In the genomic region with DNA sequence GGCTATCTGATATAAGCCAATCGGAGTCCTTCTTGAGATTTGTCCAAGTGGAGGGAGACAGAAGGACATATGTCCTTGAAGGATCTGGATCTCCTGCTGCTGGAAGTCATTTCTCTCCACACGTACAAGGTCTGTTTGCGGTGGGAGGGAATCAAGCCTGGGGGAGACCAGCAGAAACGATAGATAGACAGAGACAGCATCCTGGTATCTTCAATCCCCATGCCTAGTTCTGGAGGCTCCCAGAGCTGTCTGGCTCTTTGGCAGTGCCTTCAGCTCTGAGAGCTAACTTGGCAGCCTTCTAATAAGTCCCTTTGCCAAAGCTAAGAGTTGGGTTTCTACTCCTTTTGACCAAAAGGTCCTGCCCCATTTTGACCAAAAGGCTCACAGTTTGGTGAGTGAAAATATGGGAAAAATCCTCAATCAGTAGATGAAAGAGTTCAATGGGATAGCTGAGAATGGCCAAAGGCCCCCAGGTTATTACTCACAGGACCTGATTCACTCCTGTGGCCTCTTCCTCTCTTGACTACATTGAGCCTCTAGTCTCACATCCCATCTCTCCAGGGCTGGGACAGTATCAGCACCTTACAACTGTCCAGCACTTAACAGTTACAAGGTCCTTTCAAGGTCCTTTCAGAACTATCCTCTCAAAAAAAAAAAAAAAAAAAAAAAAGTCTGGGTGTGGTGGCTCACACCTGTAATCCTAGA, we compare ENCODE assay signal across 31 cellular contexts. TPM values are rescaled to one million over a fixed set of nuclear protein-coding genes. Genes with fewer than 3 reads are reported as not detected.
"Had no signal": no experiment of that assay in that cellular context is flagged by ENCODE, and none has a peak within 500 bp of the region (broad histone marks: within the 10 kb centered on the region; RNA-seq: fewer than 3 reads in every experiment).

No MANE protein-coding gene starts in this region.

- H3K27ac ChIP-seq: ascending aorta, breast epithelium, cardiac muscle cell, colonic mucosa, epithelial cell of prostate, esophagus squamous epithelium had no signal

- H3K4me3 ChIP-seq: ascending aorta, breast epithelium, cardiac muscle cell, colonic mucosa, esophagus squamous epithelium had no signal

- H3K4me3 Mint-ChIP-seq: activated CD4-positive, alpha-beta memory T cell treated with anti-CD3 and anti-CD28 coated beads, Interleukin-2, amount 10 ng/mL, durations not matched to agents 7 days and 5 days; activated CD4-positive, alpha-beta T cell treated with anti-CD3 and anti-CD28 coated beads, Interleukin-2, amount 10 ng/mL, durations not matched to agents 7 days and 5 days; activated naive CD4-positive, alpha-beta T cell treated with anti-CD3 and anti-CD28 coated beads, Interleukin-2, amount 10 ng/mL, durations not matched to agents 7 days and 5 days; activated naive CD8-positive, alpha-beta T cell treated with anti-CD3 and anti-CD28 coated beads, Interleukin-2, amount 10 ng/mL, durations not matched to agents 7 days and 5 days; activated T-cell treated with anti-CD3 and anti-CD28 coated beads, Interleukin-2, amount 50 U/mL, for 24 hours; activated T-cell treated with anti-CD3 and anti-CD28 coated beads, Interleukin-2, amount 50 U/mL, for 72 hours; brain; WTC11 had no signal

- H3K36me3 ChIP-seq: ascending aorta, breast epithelium, cardiac muscle cell, colonic mucosa, esophagus squamous epithelium had no signal

- H3K9me3 ChIP-seq: ascending aorta, breast epithelium, colonic mucosa, esophagus squamous epithelium had no signal

- H3K9me3 Mint-ChIP-seq: activated CD4-positive, alpha-beta memory T cell treated with anti-CD3 and anti-CD28 coated beads, Interleukin-2, amount 10 ng/mL, durations not matched to agents 7 days and 5 days; activated CD4-positive, alpha-beta T cell treated with anti-CD3 and anti-CD28 coated beads, Interleukin-2, amount 10 ng/mL, durations not matched to agents 7 days and 5 days; activated naive CD4-positive, alpha-beta T cell treated with anti-CD3 and anti-CD28 coated beads, Interleukin-2, amount 10 ng/mL, durations not matched to agents 7 days and 5 days; activated naive CD4-positive, alpha-beta T cell treated with anti-CD3 and anti-CD28 coated beads, Interleukin-2, amount 50 U/mL, for 72 hours; activated naive CD8-positive, alpha-beta T cell treated with anti-CD3 and anti-CD28 coated beads, Interleukin-2, amount 10 ng/mL, durations not matched to agents 7 days and 5 days; activated T-cell treated with anti-CD3 and anti-CD28 coated beads, Interleukin-2, amount 50 U/mL, for 24 hours; activated T-cell treated with anti-CD3 and anti-CD28 coated beads, Interleukin-2, amount 50 U/mL, for 72 hours; WTC11 had no signal

- ATAC-seq: activated T-cell treated with anti-CD3 and anti-CD28 coated beads, Interleukin-2, amount 50 U/mL, for 72 hours; WTC11 had no signal

- H3K27ac Mint-ChIP-seq: activated CD4-positive, alpha-beta memory T cell treated with anti-CD3 and anti-CD28 coated beads, Interleukin-2, amount 10 ng/mL, durations not matched to agents 7 days and 5 days; activated CD4-positive, alpha-beta T cell treated with anti-CD3 and anti-CD28 coated beads, Interleukin-2, amount 10 ng/mL, durations not matched to agents 7 days and 5 days; activated naive CD4-positive, alpha-beta T cell treated with anti-CD3 and anti-CD28 coated beads, Interleukin-2, amount 10 ng/mL, durations not matched to agents 7 days and 5 days; activated naive CD4-positive, alpha-beta T cell treated with anti-CD3 and anti-CD28 coated beads, Interleukin-2, amount 50 U/mL, for 72 hours; activated T-cell treated with anti-CD3 and anti-CD28 coated beads, Interleukin-2, amount 50 U/mL, for 24 hours; activated T-cell treated with anti-CD3 and anti-CD28 coated beads, Interleukin-2, amount 50 U/mL, for 72 hours; WTC11 had no signal

- H3K36me3 Mint-ChIP-seq: activated naive CD4-positive, alpha-beta T cell treated with anti-CD3 and anti-CD28 coated beads, Interleukin-2, amount 10 ng/mL, durations not matched to agents 7 days and 5 days; activated naive CD4-positive, alpha-beta T cell treated with anti-CD3 and anti-CD28 coated beads, Interleukin-2, amount 50 U/mL, for 72 hours; activated naive CD8-positive, alpha-beta T cell treated with anti-CD3 and anti-CD28 coated beads, Interleukin-2, amount 10 ng/mL, durations not matched to agents 7 days and 5 days; brain; WTC11 had no signal

- DNase-seq: activated CD4-positive, alpha-beta memory T cell treated with anti-CD3 and anti-CD28 coated beads, Interleukin-2, amount 10 ng/mL, durations not matched to agents 7 days and 5 days; activated CD4-positive, alpha-beta T cell treated with anti-CD3 and anti-CD28 coated beads for 1 hour; activated CD4-positive, alpha-beta T cell treated with anti-CD3 and anti-CD28 coated beads for 4 hours; activated CD4-positive, alpha-beta T cell treated with anti-CD3 and anti-CD28 coated beads, Interleukin-2, amount 10 ng/mL, durations not matched to agents 7 days and 5 days; activated CD4-positive, alpha-beta T cell treated with anti-CD3 and anti-CD28 coated beads, Interleukin-2, amount 50 U/mL, for 4 hours; activated CD8-positive, alpha-beta memory T cell treated with anti-CD3 and anti-CD28 coated beads, Interleukin-2, amount 50 U/mL, for 48 hours; activated gamma-delta T cell; activated naive CD4-positive, alpha-beta T cell; activated naive CD4-positive, alpha-beta T cell treated with anti-CD3 and anti-CD28 coated beads, Interleukin-2, amount 10 ng/mL, durations not matched to agents 7 days and 5 days; activated naive CD8-positive, alpha-beta T cell treated with anti-CD3 and anti-CD28 coated beads, Interleukin-2, amount 10 ng/mL, durations not matched to agents 7 days and 5 days; activated T-cell treated with anti-CD3 and anti-CD28 coated beads for 4 hours; activated T-cell treated with anti-CD3 and anti-CD28 coated beads, Interleukin-2, amount 50 U/mL, for 24 hours; activated T-cell treated with anti-CD3 and anti-CD28 coated beads, Interleukin-2, amount 50 U/mL, for 72 hours; central memory CD4-positive, alpha-beta T cell; colonic mucosa; effector CD8-positive, alpha-beta T cell; esophagus squamous epithelium; foreskin melanocyte; head of caudate nucleus; T-helper 2 cell had no signal

RNA-seq across cellular contexts. Expression of a gene that starts 22.6 kb away (rescaled TPM):
- total RNA-seq: activated CD4-positive, alpha-beta memory T cell treated with anti-CD3 and anti-CD28 coated beads, Interleukin-2, amount 10 ng/mL, durations not matched to agents 7 days and 5 days; activated CD4-positive, alpha-beta T cell treated with anti-CD3 and anti-CD28 coated beads, Interleukin-2, amount 10 ng/mL, durations not matched to agents 7 days and 5 days; activated naive CD8-positive, alpha-beta T cell treated with anti-CD3 and anti-CD28 coated beads, Interleukin-2, amount 10 ng/mL, durations not matched to agents 7 days and 5 days; ascending aorta; dermis microvascular lymphatic vessel endothelial cell; esophagus squamous epithelium; fibroblast of villous mesenchyme; T-helper 1 cell treated with Interleukin-12 subunit alpha and Interleukin-12 subunit beta and Interleukin-4 antibody, amounts not matched to agents 30 ng/mL and 1 ng/mL, for 36 hours had no signal
- polyA plus RNA-seq: fibroblast of lung had no signal
